In the genomic region with DNA sequence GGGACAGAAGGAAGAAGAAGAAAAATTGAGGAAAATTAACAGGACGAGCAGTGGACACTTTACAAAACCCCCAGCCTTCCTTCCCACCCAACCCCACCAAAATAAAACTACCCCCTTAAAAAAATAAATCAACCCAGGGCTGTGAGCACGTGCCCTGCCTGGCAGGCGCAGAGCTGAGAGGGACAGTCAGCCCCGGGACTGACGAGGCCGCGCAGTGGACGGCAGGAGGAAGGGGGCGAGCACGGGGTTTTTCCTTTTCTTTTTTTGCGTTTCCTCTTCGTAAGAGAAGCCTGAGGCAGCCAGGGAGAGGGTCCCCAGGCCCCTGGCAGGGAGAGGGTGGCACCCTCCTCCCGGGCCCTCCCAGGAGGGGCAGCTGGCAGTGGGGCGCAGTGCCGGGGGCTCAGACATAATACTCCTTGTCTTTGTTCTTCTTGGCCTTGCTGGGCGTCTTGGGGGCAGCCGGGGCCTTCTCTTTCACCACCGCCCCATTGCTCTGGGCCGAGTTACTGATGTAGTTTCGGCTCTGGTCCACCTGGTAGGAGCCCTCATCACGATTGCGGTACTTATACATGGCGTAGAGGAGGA, we compare ENCODE assay signal across 31 cellular contexts. TPM values are rescaled to one million over a fixed set of nuclear protein-coding genes. Genes with fewer than 3 reads are reported as not detected.
"Had no signal": no experiment of that assay in that cellular context is flagged by ENCODE, and none has a peak within 500 bp of the region (broad histone marks: within the 10 kb centered on the region; RNA-seq: fewer than 3 reads in every experiment).

No MANE protein-coding gene starts in this region.

- H3K9me3 Mint-ChIP-seq: dendritic cell treated with granulocyte-macrophage colony-stimulating factor and Interleukin-4, amounts not matched to agents 40 ng/mL and 50 ng/mL, for 4 days; endodermal cell; nephron progenitor cell; stimulated activated effector memory CD8-positive, alpha-beta T cell treated with anti-CD3 and anti-CD28 coated beads, Interleukin-12 subunit alpha, Interleukin-12 subunit beta, amount 100 ng/mL, for 72 hours had no signal

- H3K27ac Mint-ChIP-seq: dendritic cell treated with granulocyte-macrophage colony-stimulating factor and Interleukin-4, amounts not matched to agents 40 ng/mL and 50 ng/mL, for 4 days; endodermal cell; naive thymus-derived CD4-positive, alpha-beta T cell; nephron progenitor cell; stimulated activated effector memory CD8-positive, alpha-beta T cell treated with anti-CD3 and anti-CD28 coated beads, Interleukin-12 subunit alpha, Interleukin-12 subunit beta, amount 100 ng/mL, for 72 hours had no signal

- ATAC-seq: esophagus mucosa; gastroesophageal sphincter; naive thymus-derived CD4-positive, alpha-beta T cell; stimulated activated effector memory CD8-positive, alpha-beta T cell treated with anti-CD3 and anti-CD28 coated beads, Interleukin-12 subunit alpha, Interleukin-12 subunit beta, amount 100 ng/mL, for 72 hours had no signal

- H3K36me3 Mint-ChIP-seq: naive thymus-derived CD4-positive, alpha-beta T cell; stimulated activated effector memory CD8-positive, alpha-beta T cell treated with anti-CD3 and anti-CD28 coated beads, Interleukin-12 subunit alpha, Interleukin-12 subunit beta, amount 100 ng/mL, for 72 hours had no signal

- DNase-seq: central memory CD4-positive, alpha-beta T cell; colonic mucosa; effector CD8-positive, alpha-beta T cell; endodermal cell; foreskin fibroblast; kidney glomerular epithelial cell; mesendoderm; midbrain; naive thymus-derived CD4-positive, alpha-beta T cell; nephron progenitor cell; sigmoid colon; stimulated activated CD4-positive, alpha-beta T cell treated with anti-CD3 and anti-CD28 coated beads, Interleukin-2, amount 100 ng/mL, for 24 hours; stimulated activated CD4-positive, alpha-beta T cell treated with anti-CD3 and anti-CD28 coated beads, Interleukin-4, amount 100 ng/mL, for 24 hours; stimulated activated naive CD4-positive, alpha-beta T cell treated with Interleukin-2 at 50 U/mL for 16 hours; uterus had no signal

- H3K4me1 Mint-ChIP-seq: endodermal cell had no signal

- H3K27me3 Mint-ChIP-seq: naive thymus-derived CD4-positive, alpha-beta T cell had no signal

- H3K4me3 Mint-ChIP-seq: dendritic cell treated with granulocyte-macrophage colony-stimulating factor and Interleukin-4, amounts not matched to agents 40 ng/mL and 50 ng/mL, for 4 days; endodermal cell; naive thymus-derived CD4-positive, alpha-beta T cell; nephron progenitor cell; stimulated activated effector memory CD8-positive, alpha-beta T cell treated with anti-CD3 and anti-CD28 coated beads, Interleukin-12 subunit alpha, Interleukin-12 subunit beta, amount 100 ng/mL, for 72 hours had no signal

RNA-seq across cellular contexts. Expression of a gene that starts 15.9 kb away (rescaled TPM):
- total RNA-seq: cerebellum; colonic mucosa; endodermal cell; esophagus mucosa; gastroesophageal sphincter; heart left ventricle; hepatocyte; lung microvascular endothelial cell; mucosa of gallbladder; naive thymus-derived CD4-positive, alpha-beta T cell; osteocyte; prostate gland; right atrium auricular region; sigmoid colon; skeletal muscle tissue; thoracic aorta; upper lobe of left lung; uterus had no signal

RNA-seq across cellular contexts. Expression of a gene that starts 51.1 kb away (rescaled TPM):
- total RNA-seq: cerebellum; colonic mucosa; endodermal cell; esophagus mucosa; gastroesophageal sphincter; heart left ventricle; lung microvascular endothelial cell; naive thymus-derived CD4-positive, alpha-beta T cell; osteocyte; prostate gland; right atrium auricular region; sigmoid colon; skeletal muscle tissue; thoracic aorta; tibial nerve; upper lobe of left lung had no signal
